14 cellular contexts compared by ENCODE assay signal in the genomic region with DNA sequence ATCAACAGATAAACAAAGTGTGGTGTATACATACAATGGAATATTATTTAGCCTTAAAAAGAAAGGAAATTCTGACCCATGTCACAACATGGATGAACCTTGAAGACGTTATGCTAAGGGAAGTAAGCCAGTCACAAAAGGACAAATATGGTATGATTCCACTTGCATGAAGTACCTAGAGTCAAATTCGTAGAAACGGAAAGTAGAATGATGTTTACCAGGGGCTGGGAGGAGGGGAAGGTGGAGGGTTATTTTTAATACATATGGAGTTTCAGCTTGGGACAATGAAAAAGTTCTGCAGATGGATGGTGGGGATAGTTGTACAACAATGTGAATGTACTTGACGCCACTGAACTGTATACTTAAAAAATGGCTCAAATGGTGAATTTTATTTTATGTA. TPM values are rescaled to one million over a fixed set of nuclear protein-coding genes. Genes with fewer than 3 reads are reported as not detected.
DNase-seq lines count a peak whose midpoint lies in the region; ATAC-seq, FAIRE-seq and TF ChIP-seq lines count a peak whose summit lies in the region.
"Had no signal": no experiment of that assay in that cellular context is flagged by ENCODE, and none has a peak within 500 bp of the region (broad histone marks: within the 10 kb centered on the region; RNA-seq: fewer than 3 reads in every experiment).

No MANE protein-coding gene starts in this region.

- H3K27ac ChIP-seq in left ventricle myocardium inferior (replicated peaks) (peak overlapping the region; percentile 96), muscle layer of colon (ENCODE audit: low read depth, low read length) (peak overlapping the region; percentile 96), sigmoid colon (peak overlapping the region; percentile 94 to 99 (median 98)), transverse colon (peak overlapping the region; percentile 86 to 96 (median 89)), small intestine (ENCODE audit: low read depth in 1 of 2, low read length in 1 of 2) (no peak overlapping the region)

- in situ Hi-C loops in transverse colon (cut with MboI; ENCODE audit: low pct_ligation_motif_present in 1 of 4, low pct_unique_long_range_greater_than_20kb in 1 of 4, low sequenced_read_pairs in 3 of 4): no loop called here

- no peak for FAIRE-seq in small intestine (lab: Jason Lieb, UNC)
- FAIRE-seq: H1 had no signal

- H3K4me1 ChIP-seq in left ventricle myocardium inferior: peaks cover 34% of the 10 kb centered on the region
- H3K4me1 ChIP-seq in muscle layer of colon (ENCODE audit: insufficient read depth, low read length): peaks cover 31% of the 10 kb centered on the region
- H3K4me1 ChIP-seq in sigmoid colon: peaks cover 0 to 51% (median 41%) of the 10 kb centered on the region in 4 donors
- H3K4me1 ChIP-seq in transverse colon: peaks cover 6 to 15% (median 10%) of the 10 kb centered on the region in 4 donors
- H3K4me1 ChIP-seq in small intestine (ENCODE audit: control insufficient read depth in 2 of 2, insufficient read depth in 1 of 2, low read depth in 1 of 2, low read length in 1 of 2): no peaks in the 10 kb centered on the region

- WGBS in sigmoid colon, 2 donors: 73 to 74% methylated on average over 4 of the region's 4 CpGs
- WGBS in transverse colon (ENCODE audit: low coverage in 1 of 2), 2 donors: 63 to 76% methylated on average over 4 of the region's 4 CpGs
- 73 to 75% (median 74%) methylated on average over 4 of the region's 4 CpGs for WGBS in small intestine, 3 donors

- DNase-seq in left ventricle myocardium inferior (no peak), Right ventricle myocardium inferior (ENCODE audit: missing footprints) (no peak), sigmoid colon (no peak), transverse colon (no peak), DMS153 treated with DMSO at 0.1 percent for 48 hours (lab: John Stamatoyannopoulos, UW; ENCODE audit: unreplicated experiment) (no peak), NAMALWA (ENCODE audit: low spot score) (no peak), small intestine (no peak)
- DNase-seq: ACHN; CD4-positive, CD25-positive, alpha-beta regulatory T cell had no signal

- H3K4me3 ChIP-seq in left ventricle myocardium inferior (no peak overlapping the region), muscle layer of colon (ENCODE audit: low read depth in 1 of 2, low read length in 2 of 2) (no peak overlapping the region), sigmoid colon (peak overlapping the region in 1 of 4 donors; percentile 2), transverse colon (no peak overlapping the region), small intestine (ENCODE audit: low read depth in 1 of 2, low read length in 2 of 2) (no peak overlapping the region)
- H3K4me3 ChIP-seq: BLaER1 treated with 17β-estradiol and CSF1 and Interleukin-3, amounts not matched to agents 10 nM and 100 nM; HAP-1 had no signal

- TF ChIP-seq EP300 in sigmoid colon (IDR thresholded peaks at IDR 0.05) (peak; percentile 15 to 93 (median 46)), transverse colon (IDR thresholded peaks at IDR 0.05; ENCODE audit: low read depth) (no peak)

- intact Hi-C loops in left ventricle myocardium inferior (cut with micrococcal nuclease): no loop called here
- intact Hi-C loops in Right ventricle myocardium inferior (cut with DNase I): loop anchor here (5.0 kb wide), 1 partner anchor 232 kb away; no protein-coding TSS in a partner anchor
- intact Hi-C loops in sigmoid colon (cut with DNase I): no loop called here
- intact Hi-C loops in transverse colon (cut with DNase I; ENCODE audit: low total_unique reads): no loop called here

- ATAC-seq in Right ventricle myocardium inferior: no peak

- no peak for TF ChIP-seq CTCF in left ventricle myocardium inferior (IDR thresholded peaks at IDR 0.05; ENCODE audit: borderline replicate concordance)
- TF ChIP-seq CTCF in sigmoid colon (IDR thresholded peaks at IDR 0.05): no peak
- no peak for TF ChIP-seq CTCF in transverse colon (IDR thresholded peaks at IDR 0.05)

- TF ChIP-seq POLR2A in sigmoid colon (IDR thresholded peaks at IDR 0.05) (no peak), transverse colon (IDR thresholded peaks at IDR 0.05) (no peak)

- no peak overlapping the region for H3K9ac ChIP-seq in muscle layer of colon (ENCODE audit: low read length)
- H3K9ac ChIP-seq: BLaER1 treated with 17β-estradiol and CSF1 and Interleukin-3, amounts not matched to agents 10 nM and 100 nM had no signal

- H3K9me3 ChIP-seq in left ventricle myocardium inferior (replicated peaks) (peaks cover 16% of the 10 kb centered on the region), muscle layer of colon (ENCODE audit: low read length) (no peaks in the 10 kb centered on the region), sigmoid colon (peaks cover 0 to 2% (median 0%) of the 10 kb centered on the region in 4 donors), transverse colon (peaks cover 0 to 3% of the 10 kb centered on the region in 2 donors), small intestine (ENCODE audit: control insufficient read depth, low read depth) (no peaks in the 10 kb centered on the region)

- H3K36me3 ChIP-seq in left ventricle myocardium inferior (no peaks in the 10 kb centered on the region), muscle layer of colon (ENCODE audit: insufficient read depth, low read length) (peaks cover 8% of the 10 kb centered on the region), sigmoid colon (peaks cover under 1 to 14% (median 7%) of the 10 kb centered on the region in 4 donors), transverse colon (no peaks in the 10 kb centered on the region), small intestine (ENCODE audit: control insufficient read depth in 2 of 2, insufficient read depth in 2 of 2, low read length in 2 of 2) (no peaks in the 10 kb centered on the region)
- H3K36me3 ChIP-seq: BLaER1 treated with 17β-estradiol and CSF1 and Interleukin-3, amounts not matched to agents 10 nM and 100 nM; HAP-1 had no signal

- H3K27me3 ChIP-seq in left ventricle myocardium inferior (ENCODE audit: low read depth): peaks cover 59% of the 10 kb centered on the region
- H3K27me3 ChIP-seq in muscle layer of colon (ENCODE audit: control insufficient read depth in 1 of 2, insufficient read depth in 2 of 2, low read length in 2 of 2): peaks cover 0 to 15% of the 10 kb centered on the region in 2 donors
- peaks cover 0 to 11% (median 0%) of the 10 kb centered on the region in 3 donors for H3K27me3 ChIP-seq in sigmoid colon
- H3K27me3 ChIP-seq in transverse colon: peaks cover 37% of the 10 kb centered on the region
- H3K27me3 ChIP-seq in small intestine (ENCODE audit: control insufficient read depth in 2 of 2, insufficient read depth in 2 of 2, low read length in 2 of 2): peaks cover 4 to 10% of the 10 kb centered on the region in 2 donors
- H3K27me3 ChIP-seq: BLaER1 treated with 17β-estradiol and CSF1 and Interleukin-3, amounts not matched to agents 10 nM and 100 nM had no signal

RNA-seq across cellular contexts. Expression of gene DES, which starts 3.3 kb away (rescaled TPM):
- 15,954 TPM for total RNA-seq in left ventricle myocardium inferior
- total RNA-seq in Right ventricle myocardium inferior: 13,356 TPM
- total RNA-seq in sigmoid colon: over 10,000 TPM in 3 of 4 donors, 1,000 to 10,000 TPM in 1; 7,366 to 30,562 (median 13,340) TPM
- 100 to 1,000 TPM in 2 of 3 donors, 10 to 100 TPM in 1; 35.1 to 264 (median 162) TPM for polyA plus RNA-seq in sigmoid colon
- over 10,000 TPM in 1 of 4 donors, 1,000 to 10,000 TPM in 2, 100 to 1,000 TPM in 1; 1,000 to 12,373 (median 1,519) TPM for total RNA-seq in transverse colon
- 100 to 1,000 TPM in 1 of 3 donors, 10 to 100 TPM in 2; 24.6 to 178 (median 99.4) TPM for polyA plus RNA-seq in small intestine
- total RNA-seq: CD4-positive, CD25-positive, alpha-beta regulatory T cell; HT-29 had no signal
- polyA plus RNA-seq: CD4-positive, CD25-positive, alpha-beta regulatory T cell had no signal

RNA-seq across cellular contexts. Expression of gene SPEG, which starts 19.8 kb away (rescaled TPM):
- total RNA-seq in left ventricle myocardium inferior: 145 TPM
- 119 TPM for total RNA-seq in Right ventricle myocardium inferior
- total RNA-seq in sigmoid colon: 100 to 1,000 TPM; 123 to 321 (median 194) TPM
- 10 to 100 TPM in 2 of 3 donors, 1 to 10 TPM in 1; 6.0 to 25.4 (median 13.4) TPM for polyA plus RNA-seq in sigmoid colon
- 10 to 100 TPM; 26.5 to 95.8 (median 48.5) TPM for total RNA-seq in transverse colon
- 10 to 100 TPM in 1 of 3 donors, 1 to 10 TPM in 1, under 1 TPM in 1; 0.45 to 15.7 (median 4.6) TPM for polyA plus RNA-seq in small intestine

RNA-seq across cellular contexts. Expression of gene DNPEP, which starts 27.1 kb away (rescaled TPM):
- total RNA-seq in left ventricle myocardium inferior (73.0 TPM), Right ventricle myocardium inferior (66.6 TPM), sigmoid colon (10 to 100 TPM; 43.2 to 62.8 (median 53.1) TPM), transverse colon (100 to 1,000 TPM in 2 of 4 donors, 10 to 100 TPM in 2; 61.3 to 142 (median 104) TPM)
- polyA plus RNA-seq in sigmoid colon (100 to 1,000 TPM; 108 to 137 (median 132) TPM), small intestine (100 to 1,000 TPM in 2 of 3 donors, 10 to 100 TPM in 1; 98.2 to 200 (median 187) TPM)

Comparison
In these comparisons a context has a peak if more than half of its experiments do, and no peak if none do; other contexts are left out.
1. H3K27ac ChIP-seq: peak in left ventricle myocardium inferior (single experiment), muscle layer of colon (single experiment), sigmoid colon (4 of 4) and transverse colon (4 of 4); none in small intestine (0 of 2).